Comparison of ENCODE assay signal across 12 cellular contexts in the genomic region with DNA sequence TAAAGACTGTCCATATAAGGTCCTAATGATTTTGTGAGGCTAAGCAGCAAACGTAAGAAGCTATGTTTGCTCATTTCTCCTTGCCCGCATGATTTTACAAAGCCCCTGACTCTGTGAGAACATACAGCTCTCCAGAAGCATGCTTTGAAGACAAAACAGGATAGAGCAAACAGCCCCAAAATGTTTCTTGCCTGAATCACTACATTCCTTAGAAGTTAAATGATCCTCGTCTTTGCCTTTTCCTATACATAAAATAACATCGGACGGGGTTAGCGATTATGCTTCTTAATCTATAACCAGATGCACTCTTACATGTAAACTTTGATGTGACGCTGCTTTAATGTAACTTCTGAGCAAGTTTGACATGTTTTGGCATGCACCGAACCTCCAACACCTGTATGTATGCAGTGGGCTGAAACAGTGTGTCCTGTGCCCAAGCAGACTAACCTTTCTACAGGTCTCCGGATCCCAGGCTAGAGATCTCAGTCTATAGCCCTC.
A peak's percentile ranks its signal among the peaks of the same experiment; 100 is the strongest.
DNase-seq lines count a peak whose midpoint lies in the region; ATAC-seq, FAIRE-seq and TF ChIP-seq lines count a peak whose summit lies in the region.
"Had no signal": no experiment of that assay in that cellular context is flagged by ENCODE, and none has a peak within 500 bp of the region (broad histone marks: within the 10 kb centered on the region; RNA-seq: fewer than 3 reads in every experiment).

No MANE protein-coding gene starts in this region.

- no peaks in the 10 kb centered on the region for H3K9me3 Mint-ChIP-seq in MCF 10A (ENCODE audit: unreplicated experiment)
- H3K9me3 Mint-ChIP-seq: neural crest cell had no signal

- TF ChIP-seq POLR2A in breast epithelium (IDR thresholded peaks at IDR 0.05) (no peak), GM12892 (IDR thresholded peaks at IDR 0.05; ENCODE audit: low read depth, low read length) (no peak)

- H3K4me3 ChIP-seq in breast epithelium (no peak overlapping the region), brain microvascular endothelial cell (ENCODE audit: low read depth, low read length) (peak overlapping the region; percentile 1), kidney epithelial cell (ENCODE audit: low read depth, low read length) (no peak overlapping the region)

- intact Hi-C loops in MCF 10A (cut with micrococcal nuclease) (no loop called here), breast epithelium (cut with DNase I; ENCODE audit: low total_unique reads) (no loop called here)

- DNase-seq in MCF 10A (ENCODE audit: unreplicated experiment), result peak; percentile 2
- no peak for DNase-seq in breast epithelium (ENCODE audit: low spot score in 2 of 2)
- DNase-seq in brain microvascular endothelial cell, result peak; percentile 86
- DNase-seq in kidney epithelial cell (ENCODE audit: low read depth), result peak; percentile 53
- no peak for DNase-seq in SW 1271 (lab: John Stamatoyannopoulos, UW)
- DNase-seq in GM12892 (ENCODE audit: insufficient read length), result no peak
- DNase-seq: 8988T, DMS79 treated with DMSO at 0.1 percent for 48 hours, KG1 had no signal

- CTCF ChIA-PET in MCF 10A (lab: Yijun Ruan, JAX), result no interaction called here

- BruUV-seq in MCF 10A (replicated peaks; lab: Mats Ljungman, UMichigan), result no TSS peak

- POLR2A ChIA-PET in MCF 10A (lab: Yijun Ruan, JAX), result no interaction called here

- H3K36me3 ChIP-seq in breast epithelium, result no peaks in the 10 kb centered on the region
- no peaks in the 10 kb centered on the region for H3K36me3 ChIP-seq in brain microvascular endothelial cell (replicated peaks)
- H3K36me3 ChIP-seq in kidney epithelial cell (ENCODE audit: control insufficient read depth, insufficient read depth, low read length), result no peaks in the 10 kb centered on the region

- H3K27me3 ChIP-seq in breast epithelium (no peaks in the 10 kb centered on the region), brain microvascular endothelial cell (replicated peaks) (no peaks in the 10 kb centered on the region), kidney epithelial cell (ENCODE audit: control insufficient read depth, insufficient read depth, low read length) (no peaks in the 10 kb centered on the region)

- H3K4me1 Mint-ChIP-seq in MCF 10A (ENCODE audit: insufficient read depth, unreplicated experiment), result peaks cover 6% of the 10 kb centered on the region
- H3K4me1 Mint-ChIP-seq: neural crest cell had no signal

- in situ Hi-C loops in brain microvascular endothelial cell (cut with HindIII; ENCODE audit: low pct_ligation_motif_present, low sequenced_read_pairs), result no loop called here

- H3K4me3 Mint-ChIP-seq in MCF 10A (ENCODE audit: unreplicated experiment), result no peak overlapping the region
- H3K4me3 Mint-ChIP-seq: neural crest cell had no signal

- peak overlapping the region; percentile 3 for H3K27ac Mint-ChIP-seq in MCF 10A (ENCODE audit: low read depth, unreplicated experiment)

- no peak for FAIRE-seq in GM12892 (lab: Jason Lieb, UNC)

- H3K9me3 ChIP-seq in breast epithelium, result no peaks in the 10 kb centered on the region

- H3K4me1 ChIP-seq in breast epithelium, result no peaks in the 10 kb centered on the region

- H3K27ac ChIP-seq in breast epithelium (no peak overlapping the region), brain microvascular endothelial cell (peak overlapping the region; percentile 89)

- no peak for ATAC-seq in HG03432 (IDR thresholded peaks at IDR 0.05; ENCODE audit: unreplicated experiment)
- ATAC-seq in HG03175 (IDR thresholded peaks at IDR 0.05; ENCODE audit: unreplicated experiment), result no peak

- H3K27me3 Mint-ChIP-seq in MCF 10A (ENCODE audit: insufficient read depth, unreplicated experiment), result no peaks in the 10 kb centered on the region

- TF ChIP-seq CTCF in MCF 10A (IDR thresholded peaks at IDR 0.05; ENCODE audit: unreplicated experiment), result no peak
- TF ChIP-seq CTCF in breast epithelium (IDR thresholded peaks at IDR 0.05), result no peak
- TF ChIP-seq CTCF in brain microvascular endothelial cell (IDR thresholded peaks at IDR 0.05; ENCODE audit: low read depth, low read length, missing control alignments), result no peak
- TF ChIP-seq CTCF in kidney epithelial cell (IDR thresholded peaks at IDR 0.05; ENCODE audit: insufficient read depth, low read length, poor library complexity, severe bottlenecking), result no peak

- H3K36me3 Mint-ChIP-seq in MCF 10A (ENCODE audit: insufficient read depth, unreplicated experiment), result no peaks in the 10 kb centered on the region

Comparison
In these comparisons a context has a peak if more than half of its experiments do, and no peak if none do; other contexts are left out.
1. DNase-seq: peak in MCF 10A (single experiment), brain microvascular endothelial cell (single experiment) and kidney epithelial cell (single experiment); none in breast epithelium (0 of 2), SW 1271 (0 of 2) and GM12892 (single experiment).